In the genomic region with DNA sequence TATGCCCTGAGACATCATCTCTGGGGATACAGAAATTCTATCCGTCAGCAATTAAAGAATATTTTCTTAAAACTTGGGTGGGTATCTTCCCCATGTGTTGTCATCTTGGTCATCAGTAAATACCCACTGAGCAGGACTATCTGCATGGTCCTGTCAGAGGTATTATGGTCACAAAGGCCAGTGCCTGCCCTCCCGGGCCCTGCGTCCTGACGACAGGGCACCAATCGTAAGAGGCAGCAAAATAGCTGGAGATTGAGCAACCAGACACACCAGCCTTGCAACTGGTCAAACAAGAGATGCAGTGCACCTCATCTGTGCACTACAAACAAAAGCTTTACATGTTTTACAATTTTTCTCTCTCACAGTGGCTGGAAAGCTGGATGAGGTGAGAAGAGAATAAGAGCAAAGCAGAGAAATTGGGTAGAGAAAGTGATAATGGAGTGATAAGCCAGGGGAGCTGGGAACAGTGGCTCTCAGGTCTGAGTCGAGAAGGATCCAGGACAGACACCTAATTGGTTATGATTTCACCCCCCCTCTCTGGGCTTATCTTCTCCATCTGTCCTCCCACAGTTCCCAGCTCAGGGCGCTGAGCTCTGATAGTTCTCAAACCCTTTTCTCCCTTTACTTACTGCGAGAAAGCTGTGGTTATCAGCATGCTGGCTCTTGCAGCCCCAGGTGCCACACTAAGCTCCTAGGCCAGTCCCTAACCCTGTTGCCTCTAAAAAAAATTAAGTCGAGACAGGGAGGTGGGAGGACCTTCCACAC, we compare ENCODE assay signal across 1 cellular context.
TF ChIP-seq lines count a peak whose summit lies in the region.

No MANE protein-coding gene starts in this region.

TF ChIP-seq in K562, 482 proteins besides CTCF, POLR2A, EP300 and RAD21 (continued from another document and continues in another):
- TF ChIP-seq EGR1 (conservative IDR thresholded peaks at IDR 0.05) = peak; percentile 42
- TF ChIP-seq, protein P1, sequence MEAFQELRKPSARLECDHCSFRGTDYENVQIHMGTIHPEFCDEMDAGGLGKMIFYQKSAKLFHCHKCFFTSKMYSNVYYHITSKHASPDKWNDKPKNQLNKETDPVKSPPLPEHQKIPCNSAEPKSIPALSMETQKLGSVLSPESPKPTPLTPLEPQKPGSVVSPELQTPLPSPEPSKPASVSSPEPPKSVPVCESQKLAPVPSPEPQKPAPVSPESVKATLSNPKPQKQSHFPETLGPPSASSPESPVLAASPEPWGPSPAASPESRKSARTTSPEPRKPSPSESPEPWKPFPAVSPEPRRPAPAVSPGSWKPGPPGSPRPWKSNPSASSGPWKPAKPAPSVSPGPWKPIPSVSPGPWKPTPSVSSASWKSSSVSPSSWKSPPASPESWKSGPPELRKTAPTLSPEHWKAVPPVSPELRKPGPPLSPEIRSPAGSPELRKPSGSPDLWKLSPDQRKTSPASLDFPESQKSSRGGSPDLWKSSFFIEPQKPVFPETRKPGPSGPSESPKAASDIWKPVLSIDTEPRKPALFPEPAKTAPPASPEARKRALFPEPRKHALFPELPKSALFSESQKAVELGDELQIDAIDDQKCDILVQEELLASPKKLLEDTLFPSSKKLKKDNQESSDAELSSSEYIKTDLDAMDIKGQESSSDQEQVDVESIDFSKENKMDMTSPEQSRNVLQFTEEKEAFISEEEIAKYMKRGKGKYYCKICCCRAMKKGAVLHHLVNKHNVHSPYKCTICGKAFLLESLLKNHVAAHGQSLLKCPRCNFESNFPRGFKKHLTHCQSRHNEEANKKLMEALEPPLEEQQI (IDR thresholded peaks at IDR 0.05) = no peak
- no peak for TF ChIP-seq CBFB (CRISPR knock-in tag; IDR thresholded peaks at IDR 0.05)
- TF ChIP-seq, protein P2, sequence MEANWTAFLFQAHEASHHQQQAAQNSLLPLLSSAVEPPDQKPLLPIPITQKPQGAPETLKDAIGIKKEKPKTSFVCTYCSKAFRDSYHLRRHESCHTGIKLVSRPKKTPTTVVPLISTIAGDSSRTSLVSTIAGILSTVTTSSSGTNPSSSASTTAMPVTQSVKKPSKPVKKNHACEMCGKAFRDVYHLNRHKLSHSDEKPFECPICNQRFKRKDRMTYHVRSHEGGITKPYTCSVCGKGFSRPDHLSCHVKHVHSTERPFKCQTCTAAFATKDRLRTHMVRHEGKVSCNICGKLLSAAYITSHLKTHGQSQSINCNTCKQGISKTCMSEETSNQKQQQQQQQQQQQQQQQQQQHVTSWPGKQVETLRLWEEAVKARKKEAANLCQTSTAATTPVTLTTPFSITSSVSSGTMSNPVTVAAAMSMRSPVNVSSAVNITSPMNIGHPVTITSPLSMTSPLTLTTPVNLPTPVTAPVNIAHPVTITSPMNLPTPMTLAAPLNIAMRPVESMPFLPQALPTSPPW (CRISPR knock-in tag; IDR thresholded peaks at IDR 0.05) = peak; percentile 95
- TF ChIP-seq ARID2 (IDR thresholded peaks at IDR 0.05) = no peak
- no peak for TF ChIP-seq MCM5 (IDR thresholded peaks at IDR 0.05; ENCODE audit: low read depth)
- no peak for TF ChIP-seq ZNF184 (CRISPR knock-in tag; IDR thresholded peaks at IDR 0.05)
- 0 out of 2 replicates have a peak, but pooled peaks have one; percentile 7 for TF ChIP-seq CREM (IDR thresholded peaks at IDR 0.05; ENCODE audit: low read depth)
- no peak for TF ChIP-seq MAX (CRISPR knock-in tag; IDR thresholded peaks at IDR 0.05)
- TF ChIP-seq EWSR1 (IDR thresholded peaks at IDR 0.05; ENCODE audit: borderline replicate concordance, low read depth, partially characterized antibody) = no peak
- no peak for TF ChIP-seq ZNF764 (CRISPR knock-in tag; IDR thresholded peaks at IDR 0.05; ENCODE audit: low read depth)
- peak in 1 of 2 experiments; percentile 83; a peak in 2 of 4 replicates for TF ChIP-seq RCOR1 (IDR thresholded peaks at IDR 0.05; ENCODE audit: borderline replicate concordance in 1 of 2, low read depth in 2 of 2, low read length in 2 of 2)
- no peak for TF ChIP-seq SMARCC2 (IDR thresholded peaks at IDR 0.05; ENCODE audit: low read depth)
- no peak for TF ChIP-seq KLF16 (IDR thresholded peaks at IDR 0.05)
- no peak for TF ChIP-seq ZBTB2 (IDR thresholded peaks at IDR 0.05)
- no peak for TF ChIP-seq SNRNP70 (optimal IDR thresholded peaks at IDR 0.05; ENCODE audit: low read depth, low read length)
- no peak for TF ChIP-seq YY1 (IDR thresholded peaks at IDR 0.05; ENCODE audit: borderline replicate concordance in 1 of 3, control insufficient read depth in 1 of 3, extremely low read depth in 1 of 3, insufficient read depth in 3 of 3, insufficient read length in 1 of 3, insufficient replicate concordance in 2 of 3, low read depth in 1 of 3, low read length in 2 of 3)
- peak; percentile 41; the same call in 1 of the 2 replicates for TF ChIP-seq TAL1 (IDR thresholded peaks at IDR 0.05)
- TF ChIP-seq, protein P3, sequence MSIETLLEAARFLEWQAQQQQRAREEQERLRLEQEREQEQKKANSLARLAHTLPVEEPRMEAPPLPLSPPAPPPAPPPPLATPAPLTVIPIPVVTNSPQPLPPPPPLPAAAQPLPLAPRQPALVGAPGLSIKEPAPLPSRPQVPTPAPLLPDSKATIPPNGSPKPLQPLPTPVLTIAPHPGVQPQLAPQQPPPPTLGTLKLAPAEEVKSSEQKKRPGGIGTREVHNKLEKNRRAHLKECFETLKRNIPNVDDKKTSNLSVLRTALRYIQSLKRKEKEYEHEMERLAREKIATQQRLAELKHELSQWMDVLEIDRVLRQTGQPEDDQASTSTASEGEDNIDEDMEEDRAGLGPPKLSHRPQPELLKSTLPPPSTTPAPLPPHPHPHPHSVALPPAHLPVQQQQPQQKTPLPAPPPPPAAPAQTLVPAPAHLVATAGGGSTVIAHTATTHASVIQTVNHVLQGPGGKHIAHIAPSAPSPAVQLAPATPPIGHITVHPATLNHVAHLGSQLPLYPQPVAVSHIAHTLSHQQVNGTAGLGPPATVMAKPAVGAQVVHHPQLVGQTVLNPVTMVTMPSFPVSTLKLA (conservative IDR thresholded peaks at IDR 0.05) = no peak
- 0 out of 2 replicates have a peak, but pooled peaks have one; percentile 37 for TF ChIP-seq GATAD2A (IDR thresholded peaks at IDR 0.05)
- TF ChIP-seq, protein P4, sequence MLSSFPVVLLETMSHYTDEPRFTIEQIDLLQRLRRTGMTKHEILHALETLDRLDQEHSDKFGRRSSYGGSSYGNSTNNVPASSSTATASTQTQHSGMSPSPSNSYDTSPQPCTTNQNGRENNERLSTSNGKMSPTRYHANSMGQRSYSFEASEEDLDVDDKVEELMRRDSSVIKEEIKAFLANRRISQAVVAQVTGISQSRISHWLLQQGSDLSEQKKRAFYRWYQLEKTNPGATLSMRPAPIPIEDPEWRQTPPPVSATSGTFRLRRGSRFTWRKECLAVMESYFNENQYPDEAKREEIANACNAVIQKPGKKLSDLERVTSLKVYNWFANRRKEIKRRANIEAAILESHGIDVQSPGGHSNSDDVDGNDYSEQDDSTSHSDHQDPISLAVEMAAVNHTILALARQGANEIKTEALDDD (IDR thresholded peaks at IDR 0.05) = peak; percentile 57; the same call in 1 of the 2 replicates
- TF ChIP-seq TEAD2 (tag; IDR thresholded peaks at IDR 0.05) = no peak
- TF ChIP-seq NFYB (IDR thresholded peaks at IDR 0.05; ENCODE audit: extremely low read depth, insufficient read length) = no peak
- peak; percentile 66 for TF ChIP-seq CBFA2T2 (conservative IDR thresholded peaks at IDR 0.05)
- TF ChIP-seq SMARCA5 (IDR thresholded peaks at IDR 0.05) = no peak
- no peak for TF ChIP-seq NCOA2 (IDR thresholded peaks at IDR 0.05; ENCODE audit: partially characterized antibody in 2 of 2)
- TF ChIP-seq, protein P5, sequence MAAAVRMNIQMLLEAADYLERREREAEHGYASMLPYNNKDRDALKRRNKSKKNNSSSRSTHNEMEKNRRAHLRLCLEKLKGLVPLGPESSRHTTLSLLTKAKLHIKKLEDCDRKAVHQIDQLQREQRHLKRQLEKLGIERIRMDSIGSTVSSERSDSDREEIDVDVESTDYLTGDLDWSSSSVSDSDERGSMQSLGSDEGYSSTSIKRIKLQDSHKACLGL (CRISPR knock-in tag; IDR thresholded peaks at IDR 0.05; ENCODE audit: borderline replicate concordance, poor library complexity, severe bottlenecking) = no peak
- TF ChIP-seq RFX7 (CRISPR knock-in tag; IDR thresholded peaks at IDR 0.05) = no peak
- no peak for TF ChIP-seq ZFX (CRISPR knock-in tag; IDR thresholded peaks at IDR 0.05)
- peak; percentile 63 for TF ChIP-seq SMARCE1 (IDR thresholded peaks at IDR 0.05)
- no peak for TF ChIP-seq FOXA1 (IDR thresholded peaks at IDR 0.05; ENCODE audit: borderline replicate concordance)
- TF ChIP-seq ZNF75A (CRISPR knock-in tag; IDR thresholded peaks at IDR 0.05) = no peak
- no peak for TF ChIP-seq ZEB2 (IDR thresholded peaks at IDR 0.05)
- TF ChIP-seq ELK1 (CRISPR knock-in tag; IDR thresholded peaks at IDR 0.05) = no peak
- TF ChIP-seq GTF2E2 (tag; IDR thresholded peaks at IDR 0.05) = no peak
- no peak for TF ChIP-seq KDM1A (IDR thresholded peaks at IDR 0.05)
- TF ChIP-seq ZNF766 (CRISPR knock-in tag; conservative IDR thresholded peaks at IDR 0.05) = no peak
- no peak for TF ChIP-seq ETV5 (CRISPR knock-in tag; IDR thresholded peaks at IDR 0.05; ENCODE audit: low read depth)
- no peak for TF ChIP-seq ZNF41 (CRISPR knock-in tag; conservative IDR thresholded peaks at IDR 0.05)
- TF ChIP-seq CTBP1 (IDR thresholded peaks at IDR 0.05; ENCODE audit: borderline replicate concordance) = 0 out of 2 replicates have a peak, but pooled peaks have one; percentile 48
- no peak for TF ChIP-seq ZNF347 (CRISPR knock-in tag; IDR thresholded peaks at IDR 0.05; ENCODE audit: low read depth)
- TF ChIP-seq FOXK1 (CRISPR knock-in tag; IDR thresholded peaks at IDR 0.05; ENCODE audit: borderline replicate concordance) = no peak
- no peak for TF ChIP-seq ZC3H4 (CRISPR knock-in tag; IDR thresholded peaks at IDR 0.05; ENCODE audit: borderline replicate concordance)
- TF ChIP-seq JUND (IDR thresholded peaks at IDR 0.05; ENCODE audit: borderline replicate concordance, low read depth, low read length) = peak; percentile 63
- peak; percentile 40; the same call in 1 of the 3 replicates for TF ChIP-seq JUND (tag; IDR thresholded peaks at IDR 0.05; ENCODE audit: borderline replicate concordance, low read depth, low read length)
- TF ChIP-seq ZNF311 (CRISPR knock-in tag; IDR thresholded peaks at IDR 0.05) = no peak
